11 cellular contexts compared by ENCODE assay signal in the genomic region with DNA sequence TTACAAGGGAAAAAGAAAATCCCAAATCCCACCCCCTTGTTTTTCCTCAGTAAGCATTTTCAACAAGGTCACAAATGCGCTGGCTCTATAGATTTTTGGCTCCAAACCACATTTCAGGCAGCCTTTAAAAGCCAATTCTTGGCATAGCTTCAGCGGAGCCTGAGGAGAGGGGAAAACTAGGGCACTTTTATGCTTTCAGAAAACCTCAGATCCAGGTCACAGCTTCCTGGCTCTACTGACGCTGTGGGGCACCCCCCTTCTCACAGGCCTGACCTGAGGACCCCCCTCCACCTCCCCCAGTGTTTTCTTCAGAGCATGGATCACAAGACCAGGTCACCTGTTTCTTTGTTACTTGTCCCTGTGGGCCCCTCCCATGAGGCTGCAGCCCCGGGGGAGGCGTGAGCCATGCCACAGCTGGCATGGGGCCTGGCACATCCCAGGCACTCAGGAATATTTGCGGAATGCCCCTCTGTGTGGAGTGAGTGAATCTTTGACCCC. TPM values are rescaled to one million over a fixed set of nuclear protein-coding genes. Genes with fewer than 3 reads are reported as not detected.
DNase-seq lines count a peak whose midpoint lies in the region; ATAC-seq and TF ChIP-seq lines count a peak whose summit lies in the region.
"Had no signal": no experiment of that assay in that cellular context is flagged by ENCODE, and none has a peak within 500 bp of the region (broad histone marks: within the 10 kb centered on the region; RNA-seq: fewer than 3 reads in every experiment).

No MANE protein-coding gene starts in this region.

- H3K4me1 Mint-ChIP-seq in activated CD4-positive, alpha-beta T cell treated with anti-CD3 and anti-CD28 coated beads for 36 hours: peaks cover 8% of the 10 kb centered on the region
- H3K4me1 Mint-ChIP-seq: activated naive CD8-positive, alpha-beta T cell treated with anti-CD3 and anti-CD28 coated beads, Interleukin-2, amount 50 U/mL, for 24 hours; stimulated activated memory B cell treated with anti-CD40 and anti-IgM and Interleukin-4, amounts not matched to agents 10 μg/mL and 1 μg/mL and 100 μg/mL, for 72 hours had no signal

- CTCF ChIA-PET in activated CD4-positive, alpha-beta T cell treated with anti-CD3 and anti-CD28 coated beads for 36 hours (lab: Charles Lee): interaction anchor here (0.9 kb wide), 1 partner anchor 21 kb away, joined by 3 read pairs; no protein-coding TSS in a partner anchor

- intact Hi-C loops in esophagus squamous epithelium (cut with DNase I) (no loop called here), ovary (cut with DNase I) (no loop called here)
- intact Hi-C loops in activated CD4-positive, alpha-beta T cell treated with anti-CD3 and anti-CD28 coated beads for 36 hours (cut with DNase I, micrococcal nuclease): loop anchor here in 1 of 2 experiments (1.0 kb wide), 1 partner anchor 40 kb away; no protein-coding TSS in a partner anchor

- H4K20me1 ChIP-seq in BLaER1 treated with 17β-estradiol and CSF1 and Interleukin-3, amounts not matched to agents 10 nM and 100 nM: peaks cover 0 to 100% (median 9%) of the 10 kb centered on the region in 11 experiments; a peak in 10 of 22 replicates
- no peaks in the 10 kb centered on the region for H4K20me1 ChIP-seq in MM.1S (ENCODE audit: insufficient read depth, low read length)

- H3K27me3 Mint-ChIP-seq in activated CD4-positive, alpha-beta T cell treated with anti-CD3 and anti-CD28 coated beads for 36 hours: no peaks in the 10 kb centered on the region
- H3K27me3 Mint-ChIP-seq: activated naive CD8-positive, alpha-beta T cell treated with anti-CD3 and anti-CD28 coated beads, Interleukin-2, amount 50 U/mL, for 24 hours; CD4-positive, alpha-beta T cell; stimulated activated memory B cell treated with anti-CD40 and anti-IgM and Interleukin-4, amounts not matched to agents 10 μg/mL and 1 μg/mL and 100 μg/mL, for 72 hours had no signal

- H3K4me3 Mint-ChIP-seq in activated CD4-positive, alpha-beta T cell treated with anti-CD3 and anti-CD28 coated beads for 36 hours: no peak overlapping the region
- H3K4me3 Mint-ChIP-seq: activated naive CD8-positive, alpha-beta T cell treated with anti-CD3 and anti-CD28 coated beads, Interleukin-2, amount 50 U/mL, for 24 hours; CD4-positive, alpha-beta T cell; stimulated activated memory B cell treated with anti-CD40 and anti-IgM and Interleukin-4, amounts not matched to agents 10 μg/mL and 1 μg/mL and 100 μg/mL, for 72 hours had no signal

- H3K36me3 ChIP-seq in BLaER1 treated with 17β-estradiol and CSF1 and Interleukin-3, amounts not matched to agents 10 nM and 100 nM: peaks cover 13 to 99% (median 23%) of the 10 kb centered on the region in 11 experiments; a peak in 20 of 22 replicates
- H3K36me3 ChIP-seq in esophagus squamous epithelium (peaks cover 0 to 21% (median 0%) of the 10 kb centered on the region in 3 donors), ovary (no peaks in the 10 kb centered on the region), MM.1S (replicated peaks; ENCODE audit: insufficient read depth, low read length) (no peaks in the 10 kb centered on the region)

- no peak for TF ChIP-seq EP300 in ovary (IDR thresholded peaks at IDR 0.05)

- DNase-seq in RPMI7951 (ENCODE audit: low read depth) (peak; percentile 70), esophagus squamous epithelium (lab: John Stamatoyannopoulos, UW) (no peak), ovary (peak in 3 of 5 donors; percentile 40 to 61 (median 59)), MM.1S (no peak), NCI-H2081 treated with DMSO at 0.1 percent for 48 hours (lab: John Stamatoyannopoulos, UW) (no peak)
- DNase-seq in activated CD4-positive, alpha-beta T cell treated with anti-CD3 and anti-CD28 coated beads for 36 hours: no peak
- DNase-seq: activated naive CD8-positive, alpha-beta T cell treated with anti-CD3 and anti-CD28 coated beads, Interleukin-2, amount 50 U/mL, for 24 hours; CD4-positive, alpha-beta T cell had no signal

- H3K9ac ChIP-seq in BLaER1 treated with 17β-estradiol and CSF1 and Interleukin-3, amounts not matched to agents 10 nM and 100 nM: peak overlapping the region in 4 of 11 experiments; percentile 2 to 47 (median 14); a peak in 4 of 22 replicates
- H3K9ac ChIP-seq in MM.1S (ENCODE audit: low read length): no peak overlapping the region

- peaks cover 0 to 14% (median 0%) of the 10 kb centered on the region in 11 experiments; a peak in 5 of 22 replicates for H3K9me3 ChIP-seq in BLaER1 treated with 17β-estradiol and CSF1 and Interleukin-3, amounts not matched to agents 10 nM and 100 nM (replicated peaks in 1 of 11)
- no peaks in the 10 kb centered on the region for H3K9me3 ChIP-seq in esophagus squamous epithelium
- H3K9me3 ChIP-seq in ovary: no peaks in the 10 kb centered on the region
- no peaks in the 10 kb centered on the region for H3K9me3 ChIP-seq in MM.1S (replicated peaks; ENCODE audit: insufficient read depth, low read length)

- POLR2A ChIA-PET in activated CD4-positive, alpha-beta T cell treated with anti-CD3 and anti-CD28 coated beads for 36 hours (lab: Charles Lee): no interaction called here

- H3K9me3 Mint-ChIP-seq in activated CD4-positive, alpha-beta T cell treated with anti-CD3 and anti-CD28 coated beads for 36 hours (ENCODE audit: low read depth): no peaks in the 10 kb centered on the region
- H3K9me3 Mint-ChIP-seq: activated naive CD8-positive, alpha-beta T cell treated with anti-CD3 and anti-CD28 coated beads, Interleukin-2, amount 50 U/mL, for 24 hours; CD4-positive, alpha-beta T cell; stimulated activated memory B cell treated with anti-CD40 and anti-IgM and Interleukin-4, amounts not matched to agents 10 μg/mL and 1 μg/mL and 100 μg/mL, for 72 hours had no signal

- no peaks in the 10 kb centered on the region; the same call in 1 of the 2 replicates for H3K79me2 ChIP-seq in MM.1S (ENCODE audit: low read length)

- H2AFZ ChIP-seq in MM.1S (ENCODE audit: low read length): no peak overlapping the region

- peaks cover 16% of the 10 kb centered on the region for H3K36me3 Mint-ChIP-seq in activated CD4-positive, alpha-beta T cell treated with anti-CD3 and anti-CD28 coated beads for 36 hours (ENCODE audit: low read depth)

- peaks cover 32 to 70% (median 58%) of the 10 kb centered on the region in 10 experiments for H3K4me1 ChIP-seq in BLaER1 treated with 17β-estradiol and CSF1 and Interleukin-3, amounts not matched to agents 10 nM and 100 nM
- H3K4me1 ChIP-seq in esophagus squamous epithelium (peaks cover 12 to 47% (median 30%) of the 10 kb centered on the region in 3 donors), ovary (ENCODE audit: insufficient read depth) (peaks cover 24% of the 10 kb centered on the region), MM.1S (ENCODE audit: low read length) (no peaks in the 10 kb centered on the region)

- H3K4me3 ChIP-seq in BLaER1 treated with 17β-estradiol and CSF1 and Interleukin-3, amounts not matched to agents 10 nM and 100 nM: no peak overlapping the region
- H3K4me3 ChIP-seq in esophagus squamous epithelium: no peak overlapping the region
- no peak overlapping the region for H3K4me3 ChIP-seq in ovary
- no peak overlapping the region for H3K4me3 ChIP-seq in MM.1S (ENCODE audit: low read length)

- no peak for TF ChIP-seq CTCF in esophagus squamous epithelium (IDR thresholded peaks at IDR 0.05)
- no peak for TF ChIP-seq CTCF in ovary (IDR thresholded peaks at IDR 0.05)
- TF ChIP-seq CTCF in MM.1S (IDR thresholded peaks at IDR 0.05; ENCODE audit: low read length): no peak

- TF ChIP-seq POLR2A in esophagus squamous epithelium (IDR thresholded peaks at IDR 0.05): no peak
- TF ChIP-seq POLR2A in ovary (IDR thresholded peaks at IDR 0.05): no peak

- WGBS in esophagus squamous epithelium, 2 donors: 37 to 44% methylated on average over 6 of the region's 6 CpGs
- WGBS in ovary, 3 donors: 6 to 22% (median 11%) methylated on average over 6 of the region's 6 CpGs

- peak overlapping the region; percentile 1 to 90 (median 73); a peak in 18 of 22 replicates for H3K4me2 ChIP-seq in BLaER1 treated with 17β-estradiol and CSF1 and Interleukin-3, amounts not matched to agents 10 nM and 100 nM
- H3K4me2 ChIP-seq in MM.1S (ENCODE audit: low read depth, low read length): no peak overlapping the region

- no peaks in the 10 kb centered on the region for H3K27me3 ChIP-seq in BLaER1 treated with 17β-estradiol and CSF1 and Interleukin-3, amounts not matched to agents 10 nM and 100 nM
- H3K27me3 ChIP-seq in esophagus squamous epithelium (no peaks in the 10 kb centered on the region), ovary (no peaks in the 10 kb centered on the region), MM.1S (replicated peaks; ENCODE audit: insufficient read depth, low read length) (no peaks in the 10 kb centered on the region)

- no peak for ATAC-seq in GM21423 (IDR thresholded peaks at IDR 0.05; ENCODE audit: unreplicated experiment)
- ATAC-seq in activated CD4-positive, alpha-beta T cell treated with anti-CD3 and anti-CD28 coated beads for 36 hours: no peak
- ATAC-seq: activated naive CD8-positive, alpha-beta T cell treated with anti-CD3 and anti-CD28 coated beads, Interleukin-2, amount 50 U/mL, for 24 hours; stimulated activated memory B cell treated with anti-CD40 and anti-IgM and Interleukin-4, amounts not matched to agents 10 μg/mL and 1 μg/mL and 100 μg/mL, for 72 hours had no signal

- no peaks in the 10 kb centered on the region for H3K9me2 ChIP-seq in MM.1S (replicated peaks; ENCODE audit: insufficient read depth, low read length)

- no peak overlapping the region for H3K27ac Mint-ChIP-seq in activated CD4-positive, alpha-beta T cell treated with anti-CD3 and anti-CD28 coated beads for 36 hours
- H3K27ac Mint-ChIP-seq: CD4-positive, alpha-beta T cell; stimulated activated memory B cell treated with anti-CD40 and anti-IgM and Interleukin-4, amounts not matched to agents 10 μg/mL and 1 μg/mL and 100 μg/mL, for 72 hours had no signal

- H3K27ac ChIP-seq in BLaER1 treated with 17β-estradiol and CSF1 and Interleukin-3, amounts not matched to agents 10 nM and 100 nM: 0 out of 22 replicates have a peak overlapping the region, but pooled peaks of 1 of the 11 experiments have one; percentile 14
- peak overlapping the region; percentile 79 to 90 (median 86) for H3K27ac ChIP-seq in esophagus squamous epithelium
- peak overlapping the region; percentile 41 to 85 for H3K27ac ChIP-seq in ovary
- H3K27ac ChIP-seq in MM.1S (ENCODE audit: low read length): no peak overlapping the region

- no peaks in the 10 kb centered on the region for H3F3A ChIP-seq in MM.1S (ENCODE audit: insufficient read depth, low read length)

RNA-seq across cellular contexts. Expression of gene MTSS2, which starts 30.1 kb away (rescaled TPM):
- 7.3 and 22.1 TPM in 2 replicates for total RNA-seq in RPMI7951 (2014; rRNA removed; shearing (Covaris generic))
- total RNA-seq in esophagus squamous epithelium (10 to 100 TPM; 15.5 to 39.7 (median 27.5) TPM), ovary (10 to 100 TPM; 19.6 to 93.5 (median 40.2) TPM)
- 10 to 100 TPM in 1 of 2 donors, 1 to 10 TPM in 1; 8.4 to 52.5 TPM for polyA plus RNA-seq in ovary
- 1 to 10 TPM; 1.6 to 3.5 TPM for total RNA-seq in activated CD4-positive, alpha-beta T cell treated with anti-CD3 and anti-CD28 coated beads for 36 hours

Comparison
In these comparisons a context has a peak if more than half of its experiments do, and no peak if none do; other contexts are left out.
1. DNase-seq: peak in RPMI7951 (single experiment) and ovary (3 of 5); none in esophagus squamous epithelium (single experiment), activated CD4-positive, alpha-beta T cell treated with anti-CD3 and anti-CD28 coated beads for 36 hours (single experiment), MM.1S (single experiment) and NCI-H2081 treated with DMSO at 0.1 percent for 48 hours (single experiment).